8 cellular contexts compared by ENCODE assay signal in the genomic region with DNA sequence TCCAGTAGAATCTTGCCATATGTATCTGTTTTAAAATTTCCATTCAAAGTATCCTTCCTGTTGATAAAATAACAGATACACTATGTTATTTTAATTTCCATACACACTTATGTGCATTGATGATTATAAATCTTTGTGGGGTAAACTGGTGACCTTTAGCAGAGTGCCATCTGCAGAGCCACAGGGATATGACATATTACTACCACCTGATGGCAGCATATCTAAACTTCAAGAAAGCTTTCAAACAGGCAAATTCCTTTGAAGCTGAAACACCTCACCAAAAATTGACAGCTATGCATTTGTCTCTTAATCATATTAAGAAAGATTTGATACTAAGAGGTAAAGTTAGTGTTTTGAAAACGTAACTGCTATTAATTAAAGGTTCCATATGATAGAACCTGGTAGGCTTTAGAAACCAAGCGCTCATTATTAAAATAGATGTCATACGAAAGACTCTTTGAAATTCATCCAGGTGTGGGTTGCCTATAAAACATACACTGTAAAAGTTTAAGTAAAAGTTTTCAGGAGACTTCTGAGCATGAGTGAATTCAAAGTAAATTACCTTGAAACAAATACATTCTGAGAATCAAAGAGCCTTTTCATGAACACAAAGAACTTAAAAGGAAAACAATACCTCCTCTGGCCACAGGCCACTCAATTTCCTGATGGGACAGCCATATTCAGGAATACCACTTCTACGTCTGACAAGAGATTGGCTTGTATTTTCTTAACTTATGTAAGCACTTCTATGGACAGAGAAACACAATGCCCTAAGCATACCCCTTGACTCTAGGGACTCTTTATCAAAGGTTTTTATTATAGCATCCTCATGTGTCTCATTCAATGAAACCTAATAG.
DNase-seq lines count a peak whose midpoint lies in the region; FAIRE-seq and TF ChIP-seq lines count a peak whose summit lies in the region.

No MANE protein-coding gene starts in this region.

- no peak overlapping the region for H3K4me3 Mint-ChIP-seq in HFFc6

- no peak overlapping the region for H3K27ac ChIP-seq in WERI-Rb-1

- H3K27me3 Mint-ChIP-seq in HFFc6 (ENCODE audit: insufficient read depth): no peaks in the 10 kb centered on the region

- H3K27ac Mint-ChIP-seq in HFFc6: no peak overlapping the region

- H3K4me1 Mint-ChIP-seq in HFFc6 (ENCODE audit: low read depth): peaks cover 9% of the 10 kb centered on the region

- H3K36me3 Mint-ChIP-seq in HFFc6 (ENCODE audit: low read depth): no peaks in the 10 kb centered on the region

- H3K9me3 ChIP-seq in WERI-Rb-1 (ENCODE audit: severe bottlenecking): no peaks in the 10 kb centered on the region

- no peak for TF ChIP-seq POLR2A in NB4 (IDR thresholded peaks at IDR 0.05; ENCODE audit: extremely low read depth, insufficient read length)

- H3K27me3 ChIP-seq in WERI-Rb-1 (ENCODE audit: insufficient read depth, low read depth, severe bottlenecking): no peaks in the 10 kb centered on the region

- H3K9me3 Mint-ChIP-seq in HFFc6: no peaks in the 10 kb centered on the region

- H3K4me3 ChIP-seq in NB4 (ENCODE audit: low read depth, low read length) (no peak overlapping the region), WERI-Rb-1 (ENCODE audit: low read depth, low read length) (no peak overlapping the region), retinal pigment epithelial cell (ENCODE audit: low read length) (no peak overlapping the region)

- no peaks in the 10 kb centered on the region for H3K36me3 ChIP-seq in WERI-Rb-1

- DNase-seq in Ammon's horn (ENCODE audit: low spot score) (peak; percentile 65), HFFc6 (peak; percentile 18), NB4 (ENCODE audit: low read depth) (peak; percentile 62), WERI-Rb-1 (peak; percentile 33), frontal cortex (ENCODE audit: low spot score in 2 of 2) (peak in 1 of 2 donors; percentile 11), retinal pigment epithelial cell (ENCODE audit: low read depth) (peak; percentile 7), middle frontal gyrus (ENCODE audit: extremely low spot score, low spot score) (no peak)

- peak; percentile 77 for FAIRE-seq in frontal cortex (lab: Jason Lieb, UNC)

- TF ChIP-seq CTCF in GM12874 (IDR thresholded peaks at IDR 0.05; ENCODE audit: insufficient read depth, low read depth, low read length) (peak; percentile 42; the same call in 1 of the 2 replicates), HFFc6 (IDR thresholded peaks at IDR 0.05) (peak; percentile 80), NB4 (IDR thresholded peaks at IDR 0.05; ENCODE audit: low read depth, low read length) (peak; percentile 52), WERI-Rb-1 (IDR thresholded peaks at IDR 0.05; ENCODE audit: low read depth, low read length) (peak; percentile 48; the same call in 1 of the 2 replicates), retinal pigment epithelial cell (conservative IDR thresholded peaks at IDR 0.05; ENCODE audit: low read depth, low read length) (peak; percentile 65)
